In genomic region chr11:73194593-73194992, GRCh38 we compare ENCODE assay signal across 18 cellular contexts. TPM values are rescaled to one million over a fixed set of nuclear protein-coding genes. Genes with fewer than 3 reads are reported as not detected.
DNase-seq lines count a peak whose midpoint lies in the region; ATAC-seq lines count a peak whose summit lies in the region.
"Had no signal": no experiment of that assay in that cellular context is flagged by ENCODE, and none has a peak within 500 bp of the region (broad histone marks: within the 10 kb centered on the region; RNA-seq: fewer than 3 reads in every experiment).

No MANE protein-coding gene starts in this region.

- peak; percentile 15 to 38 for ATAC-seq in right cardiac atrium
- ATAC-seq in left ventricle myocardium superior = no peak
- ATAC-seq in stimulated activated naive CD8-positive, alpha-beta T cell treated with anti-CD3 and anti-CD28 coated beads, Interleukin-15, Interleukin-2, amounts not matched to agents 100 U/mL and 50 U/mL, for 24 hours = no peak
- ATAC-seq: gastroesophageal sphincter, upper lobe of right lung had no signal

- no peaks in the 10 kb centered on the region for H3K27me3 ChIP-seq in right cardiac atrium (ENCODE audit: control insufficient read depth, insufficient read depth)
- H3K27me3 ChIP-seq in esophagus (ENCODE audit: control insufficient read depth in 1 of 2, insufficient read depth in 2 of 2, low read length in 2 of 2) = no peaks in the 10 kb centered on the region
- H3K27me3 ChIP-seq: gastroesophageal sphincter, upper lobe of right lung had no signal

- peaks cover 4% of the 10 kb centered on the region for H3K4me1 ChIP-seq in right cardiac atrium (ENCODE audit: control insufficient read depth, insufficient read depth, low read length)
- H3K4me1 ChIP-seq in esophagus (ENCODE audit: control insufficient read depth in 2 of 2, insufficient read depth in 2 of 2, low read length in 1 of 2) = peaks cover 10 to 36% of the 10 kb centered on the region in 2 donors
- H3K4me1 ChIP-seq: gastroesophageal sphincter, upper lobe of right lung had no signal

- intact Hi-C loops in right cardiac atrium (cut with DNase I) (no loop called here), left ventricle myocardium superior (cut with micrococcal nuclease) (no loop called here)

- DNase-seq in right cardiac atrium (peak in 1 of 3 donors; percentile 31), left ventricle myocardium superior (no peak), myocyte (ENCODE audit: low read depth) (peak; percentile 69), NCI-H82 (lab: John Stamatoyannopoulos, UW) (no peak), SHP77 treated with DMSO at 0.1 percent for 48 hours (lab: John Stamatoyannopoulos, UW) (no peak), NCI-H2227 (lab: John Stamatoyannopoulos, UW; ENCODE audit: unreplicated experiment) (no peak)
- DNase-seq in stimulated activated naive CD8-positive, alpha-beta T cell treated with anti-CD3 and anti-CD28 coated beads, Interleukin-15, Interleukin-2, amounts not matched to agents 100 U/mL and 50 U/mL, for 24 hours = no peak
- DNase-seq: caudate nucleus, endodermal cell, immature natural killer cell, MM.1S, naive B cell, NCI-H2171 treated with DMSO at 0.1 percent for 48 hours, upper lobe of right lung had no signal

- no peak overlapping the region for H3K4me3 ChIP-seq in right cardiac atrium (ENCODE audit: low read length)
- H3K4me3 ChIP-seq in esophagus (ENCODE audit: low read depth in 1 of 2, low read length in 2 of 2) = no peak overlapping the region
- H3K4me3 ChIP-seq: gastroesophageal sphincter, upper lobe of right lung had no signal

- H3K9me3 ChIP-seq in right cardiac atrium (ENCODE audit: control insufficient read depth, low read length) (no peaks in the 10 kb centered on the region), esophagus (ENCODE audit: control insufficient read depth in 2 of 2, insufficient read depth in 1 of 2, low read depth in 1 of 2, low read length in 1 of 2) (no peaks in the 10 kb centered on the region)
- H3K9me3 ChIP-seq: gastroesophageal sphincter, upper lobe of right lung had no signal

- WGBS in right cardiac atrium = 81% methylated on average over 8 of the region's 8 CpGs
- 50 to 68% methylated on average over 8 of the region's 8 CpGs for WGBS in esophagus, 2 donors

- no peak overlapping the region for H3K27ac ChIP-seq in right cardiac atrium (ENCODE audit: low read length)
- H3K27ac ChIP-seq in esophagus (ENCODE audit: low read depth in 2 of 2, low read length in 1 of 2) = peak overlapping the region; percentile 98 to 100
- H3K27ac ChIP-seq: gastroesophageal sphincter, upper lobe of right lung had no signal

- no peaks in the 10 kb centered on the region for H3K36me3 ChIP-seq in esophagus (ENCODE audit: control insufficient read depth in 2 of 2, insufficient read depth in 2 of 2, low read length in 1 of 2)
- H3K36me3 ChIP-seq: gastroesophageal sphincter, upper lobe of right lung had no signal

RNA-seq across cellular contexts. Expression of gene P2RY2, which starts 23.5 kb away (rescaled TPM):
- 10 to 100 TPM in 1 of 4 donors, 1 to 10 TPM in 3; 5.5 to 15.1 (median 9.2) TPM for total RNA-seq in right cardiac atrium
- 5.4 TPM for polyA plus RNA-seq in right cardiac atrium
- total RNA-seq in left ventricle myocardium superior = 19.7 TPM
- polyA plus RNA-seq in esophagus = 10 to 100 TPM; 17.8 to 26.0 TPM
- total RNA-seq in myocyte = 1.6 and 3.4 TPM in 2 replicates
- 0.19 TPM for polyA plus RNA-seq in myocyte (2012)
- total RNA-seq: OCI-LY7; T-helper 1 cell treated with Interleukin-12 subunit alpha and Interleukin-12 subunit beta and Interleukin-4 antibody, amounts not matched to agents 30 ng/mL and 1 ng/mL, for 36 hours had no signal

RNA-seq across cellular contexts. Expression of gene FCHSD2, which starts 52.5 kb away (rescaled TPM):
- total RNA-seq in right cardiac atrium (10 to 100 TPM; 35.4 to 54.1 (median 39.3) TPM), left ventricle myocardium superior (32.7 TPM), myocyte (11.1 and 13.1 TPM in 2 replicates)
- polyA plus RNA-seq in right cardiac atrium (12.6 TPM), esophagus (1 to 10 TPM; 3.7 to 4.7 TPM)
- 17.2 TPM for polyA plus RNA-seq in myocyte (2012)

Comparison
In these comparisons a context has a peak if more than half of its experiments do, and no peak if none do; other contexts are left out.
1. ATAC-seq: peak in right cardiac atrium (2 of 2); none in left ventricle myocardium superior (single experiment) and stimulated activated naive CD8-positive, alpha-beta T cell treated with anti-CD3 and anti-CD28 coated beads, Interleukin-15, Interleukin-2, amounts not matched to agents 100 U/mL and 50 U/mL, for 24 hours (single experiment).